Comparison of ENCODE assay signal across 7 cellular contexts in the genomic region with DNA sequence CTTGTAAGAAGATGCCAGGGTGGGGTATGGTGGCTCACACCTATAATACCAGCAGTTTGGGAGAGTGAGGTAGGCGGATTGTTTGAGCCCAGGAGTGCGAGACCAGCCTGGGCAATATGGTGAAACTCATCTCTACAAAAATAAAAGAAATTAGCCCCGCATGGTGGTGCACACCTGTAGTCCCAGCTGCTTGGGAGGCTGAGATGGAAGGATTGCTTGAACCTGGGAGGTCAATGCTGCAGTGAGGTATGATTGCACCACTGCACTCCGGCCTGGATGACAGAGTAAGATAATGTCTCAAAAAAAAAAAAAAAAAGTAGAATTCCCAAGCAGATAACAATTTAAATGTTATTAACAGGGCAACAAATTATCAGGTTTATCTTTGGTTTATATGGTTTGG.
"Had no signal": no experiment of that assay in that cellular context is flagged by ENCODE, and none has a peak within 500 bp of the region (broad histone marks: within the 10 kb centered on the region; RNA-seq: fewer than 3 reads in every experiment).

No MANE protein-coding gene starts in this region.

- DNase-seq: H9, HCEC 1CT, KBM-7 had no signal

- H3K27ac ChIP-seq: HL-60 had no signal

- H3K4me3 Mint-ChIP-seq: GM23338, H9, IgD-negative memory B cell had no signal

- H3K27ac Mint-ChIP-seq: GM23338, IgD-negative memory B cell had no signal

- H3K9me3 Mint-ChIP-seq: GM23338, H9 had no signal

- ATAC-seq: GM23338, HepG2 had no signal

- H3K27me3 Mint-ChIP-seq: IgD-negative memory B cell had no signal
